ENCODE assay signal across 8 cellular contexts in genomic region chr10:43436291-43437140, GRCh38. TPM values are rescaled to one million over a fixed set of nuclear protein-coding genes. Genes with fewer than 3 reads are reported as not detected.
DNase-seq lines count a peak whose midpoint lies in the region; ATAC-seq, FAIRE-seq and TF ChIP-seq lines count a peak whose summit lies in the region.

Gene ZNF487, plus strand, starts transcription at chr10:43437111. Its CDS starts 38,703 bp downstream, at chr10:43475814.

- H3K4me1 ChIP-seq in kidney (ENCODE audit: control insufficient read depth in 1 of 2, insufficient read depth in 1 of 2, low read depth in 1 of 2, low read length in 2 of 2): peaks cover 0 to 2% of the 10 kb centered on the region in 2 donors

- H3K9ac ChIP-seq in kidney (ENCODE audit: low read length in 2 of 2): peak within 1 kb of the TSS; percentile 87 to 95

- intact Hi-C loops in kidney (cut with DNase I): no loop called here

- H3K4me3 ChIP-seq in AG04449 (ENCODE audit: low read depth, low read length) (peak within 1 kb of the TSS; percentile 95), kidney (ENCODE audit: low read length in 2 of 2) (peak within 1 kb of the TSS; percentile 91)

- DNase-seq in AG04449 (ENCODE audit: low read depth, low spot score): no peak
- DNase-seq in NCI-H2196 (lab: John Stamatoyannopoulos, UW; ENCODE audit: unreplicated experiment): peak; percentile 64
- DNase-seq in activated CD4-positive, CD25-positive, alpha-beta regulatory T cell treated with anti-CD3 and anti-CD28 coated beads, Interleukin-2, amount 50 U/mL, for 72 hours: peak; percentile 90
- DNase-seq in cerebellar cortex (ENCODE audit: low spot score): peak; percentile 87
- DNase-seq in kidney: peak; percentile 96
- DNase-seq in stimulated activated CD4-positive, alpha-beta T cell treated with anti-CD3 and anti-CD28 coated beads, Interleukin-15, amount 100 ng/mL, for 1 hour (ENCODE audit: low read depth in 1 of 2, low spot score in 1 of 2): peak; percentile 76

- H3K9me3 ChIP-seq in kidney (ENCODE audit: control insufficient read depth in 1 of 2, low read length in 2 of 2): no peaks in the 10 kb centered on the region

- no peak for FAIRE-seq in kidney (lab: Jason Lieb, UNC)

- peak; percentile 95 for ATAC-seq in GM18520 (IDR thresholded peaks at IDR 0.05; ENCODE audit: unreplicated experiment)
- ATAC-seq in HG03045 (IDR thresholded peaks at IDR 0.05; ENCODE audit: unreplicated experiment): peak; percentile 98

- H3K36me3 ChIP-seq in kidney (ENCODE audit: control insufficient read depth in 1 of 2, insufficient read depth in 2 of 2, low read length in 2 of 2): no peaks in the 10 kb centered on the region

- CTCF ChIA-PET in AG04449 (lab: Yijun Ruan, JAX): interaction anchor here (0.6 to 0.8 kb wide), 3 partner anchors 17 to 46 kb away, joined by 3 read pairs; no protein-coding TSS in a partner anchor

- H3K27ac ChIP-seq in kidney (ENCODE audit: low read depth in 2 of 2, low read length in 2 of 2): peak within 1 kb of the TSS; percentile 99

- TF ChIP-seq CTCF in AG04449 (IDR thresholded peaks at IDR 0.05; ENCODE audit: insufficient read depth, low read length, missing control alignments) (no peak), kidney (IDR thresholded peaks at IDR 0.05; ENCODE audit: borderline replicate concordance, extremely low read depth, insufficient read depth) (peak; percentile 21)

- POLR2A ChIA-PET in AG04449 (lab: Yijun Ruan, JAX): interaction anchor here (0.6 to 1.0 kb wide), 2 partner anchors 29 to 150 kb away, joined by 3 to 6 read pairs; no protein-coding TSS in a partner anchor

RNA-seq across cellular contexts. Expression of gene ZNF487, which starts in this region (rescaled TPM):
- 7.1 TPM for total RNA-seq in kidney
- polyA plus RNA-seq in kidney (ENCODE audit: insufficient read depth, low read depth, low replicate concordance): 9.7 TPM
